1 cellular context compared by ENCODE assay signal in genomic region chr11:10382518-10382917, GRCh38.
TF ChIP-seq lines count a peak whose summit lies in the region.

No MANE protein-coding gene starts in this region.

TF ChIP-seq in GM23338, 12 proteins besides CTCF, POLR2A, EP300 and RAD21 (continued from another document):
- TF ChIP-seq REST (IDR thresholded peaks at IDR 0.05; ENCODE audit: unreplicated experiment) = no peak
- no peak for TF ChIP-seq EZH2 (IDR thresholded peaks at IDR 0.05; ENCODE audit: low read depth, unreplicated experiment)
- TF ChIP-seq ETS1 (IDR thresholded peaks at IDR 0.05) = no peak
- TF ChIP-seq CREB1 (CRISPR knock-in tag; IDR thresholded peaks at IDR 0.05; ENCODE audit: low read depth) = no peak
